In the genomic region with DNA sequence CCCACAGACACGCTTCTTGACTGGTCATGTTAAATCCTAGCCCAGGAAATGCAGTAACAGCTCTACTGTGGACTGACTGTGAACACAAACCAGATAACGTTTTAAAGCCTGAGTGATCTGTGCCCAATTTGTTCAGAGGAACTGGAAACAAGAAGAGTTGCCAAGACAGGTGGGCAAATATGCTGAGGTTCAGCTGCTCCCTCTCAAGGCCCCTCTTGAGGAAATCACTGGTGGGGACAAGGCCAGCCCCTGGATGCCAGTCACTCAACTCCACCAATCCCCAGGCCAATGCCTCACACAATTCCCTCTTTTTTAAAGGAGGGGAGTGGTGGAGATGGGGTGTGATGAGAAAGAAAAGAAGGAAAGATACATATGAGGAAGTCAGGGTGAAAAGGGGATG, we compare ENCODE assay signal across 8 cellular contexts.
"Had no signal": no experiment of that assay in that cellular context is flagged by ENCODE, and none has a peak within 500 bp of the region (broad histone marks: within the 10 kb centered on the region; RNA-seq: fewer than 3 reads in every experiment).

No MANE protein-coding gene starts in this region.

- H3K4me3 ChIP-seq: GM12878 had no signal

- DNase-seq: GDM1, GF-D8 had no signal

- FAIRE-seq: G401.6, GM12878, GM12891, GM12892, GM18507, GM19239 had no signal

- ATAC-seq: GM12878 had no signal
